34 cellular contexts compared by ENCODE assay signal in genomic region chr9:68827833-68828744, GRCh38.
"Had no signal": no experiment of that assay in that cellular context is flagged by ENCODE, and none has a peak within 500 bp of the region (broad histone marks: within the 10 kb centered on the region; RNA-seq: fewer than 3 reads in every experiment).

No MANE protein-coding gene starts in this region.

- H3K27ac ChIP-seq: KMS-11, Peyer's patch, SJSA1 had no signal

- H3K4me1 ChIP-seq: Peyer's patch, SJSA1 had no signal

- H3K36me3 ChIP-seq: Peyer's patch, SJSA1 had no signal

- H3K4me2 ChIP-seq: KMS-11, SK-N-SH had no signal

- H3K4me1 Mint-ChIP-seq: activated CD4-positive, alpha-beta T cell treated with anti-CD3 and anti-CD28 coated beads, Interleukin-2, amount 10 ng/mL, durations not matched to agents 7 days and 5 days; activated naive CD8-positive, alpha-beta T cell treated with anti-CD3 and anti-CD28 coated beads, Interleukin-2, amount 50 U/mL, for 24 hours had no signal

- H3K27me3 ChIP-seq: Peyer's patch had no signal

- H3K27ac Mint-ChIP-seq: activated CD4-positive, alpha-beta T cell treated with anti-CD3 and anti-CD28 coated beads, Interleukin-2, amount 10 ng/mL, durations not matched to agents 7 days and 5 days; activated naive CD4-positive, alpha-beta T cell treated with anti-CD3 and anti-CD28 coated beads for 36 hours; activated naive CD4-positive, alpha-beta T cell treated with anti-CD3 and anti-CD28 coated beads, Interleukin-2, amount 50 U/mL, for 72 hours; activated naive CD8-positive, alpha-beta T cell treated with anti-CD3 and anti-CD28 coated beads, Interleukin-2, amount 50 U/mL, for 24 hours; activated T-helper 1 cell treated with anti-CD3 and anti-CD28 coated beads, Interleukin-12 subunit alpha, Interleukin-12 subunit beta, Interleukin-2, Interleukin-4 antibody, amounts not matched to agents 30 ng/mL and 10 ng/mL and 1 ng/mL, durations not matched to agents 14 hours and 24 hours and 36 hours; T-helper 1 cell treated with Interleukin-12 subunit alpha and Interleukin-12 subunit beta and Interleukin-4 antibody, amounts not matched to agents 30 μg/mL and 1 μg/mL, for 36 hours; T-helper 2 cell treated with Interferon-gamma antibody and Interleukin-4, amounts not matched to agents 5 μg/mL and 100 μg/mL, for 36 hours had no signal

- DNase-seq: activated CD4-positive, alpha-beta T cell treated with anti-CD3 and anti-CD28 coated beads, Interleukin-2, amount 10 ng/mL, durations not matched to agents 7 days and 5 days; activated CD4-positive, alpha-beta T cell treated with anti-CD3 and anti-CD28 coated beads, Interleukin-2, amount 50 U/mL, for 48 hours; activated CD8-positive, alpha-beta memory T cell treated with anti-CD3 and anti-CD28 coated beads, Interleukin-2, amount 50 U/mL, for 4 hours; activated gamma-delta T cell treated with Interleukin-2 at 50 U/mL for 16 hours; activated naive CD4-positive, alpha-beta T cell treated with anti-CD3 and anti-CD28 coated beads for 36 hours; activated naive CD8-positive, alpha-beta T cell treated with anti-CD3 and anti-CD28 coated beads, Interleukin-2, amount 50 U/mL, for 24 hours; activated T-cell treated with anti-CD3 and anti-CD28 coated beads for 4 hours; activated T-cell treated with anti-CD3 and anti-CD28 coated beads, Interleukin-2, amount 50 U/mL, for 4 hours; anterior cingulate cortex; central memory CD4-positive, alpha-beta T cell; NCI-H1105; NCI-H1417 treated with DMSO at 0.1 percent for 48 hours; NCI-H187 treated with DMSO at 0.1 percent for 48 hours; NCI-H2081; NCI-H2171 treated with DMSO at 0.1 percent for 48 hours; NCI-H2227 treated with DMSO at 0.1 percent for 48 hours; NCI-H446; NCI-H510A treated with DMSO at 0.1 percent for 48 hours; NCI-H526 treated with DMSO at 0.1 percent for 48 hours; NK-92 treated with Interleukin-12 subunit alpha and Interleukin-12 subunit beta, amount 100 ng/mL, for 24 hours; PC-3; Peyer's patch; RPMI8226; SHP77 treated with DMSO at 0.1 percent for 48 hours; SK-N-SH had no signal

- H3K9me3 Mint-ChIP-seq: activated CD4-positive, alpha-beta T cell treated with anti-CD3 and anti-CD28 coated beads, Interleukin-2, amount 10 ng/mL, durations not matched to agents 7 days and 5 days; activated naive CD4-positive, alpha-beta T cell treated with anti-CD3 and anti-CD28 coated beads for 36 hours; activated naive CD4-positive, alpha-beta T cell treated with anti-CD3 and anti-CD28 coated beads, Interleukin-2, amount 50 U/mL, for 72 hours; activated naive CD8-positive, alpha-beta T cell treated with anti-CD3 and anti-CD28 coated beads, Interleukin-2, amount 50 U/mL, for 24 hours; activated T-cell treated with anti-CD3 and anti-CD28 coated beads, Interleukin-2, amount 50 U/mL, for 4 hours; activated T-helper 1 cell treated with anti-CD3 and anti-CD28 coated beads, Interleukin-12 subunit alpha, Interleukin-12 subunit beta, Interleukin-2, Interleukin-4 antibody, amounts not matched to agents 30 ng/mL and 10 ng/mL and 1 ng/mL, durations not matched to agents 14 hours and 24 hours and 36 hours; T-helper 1 cell treated with Interleukin-12 subunit alpha and Interleukin-12 subunit beta and Interleukin-4 antibody, amounts not matched to agents 30 μg/mL and 1 μg/mL, for 36 hours; T-helper 2 cell treated with Interferon-gamma antibody and Interleukin-4, amounts not matched to agents 5 μg/mL and 100 μg/mL, for 36 hours had no signal

- H3K9ac ChIP-seq: KMS-11, SK-N-SH had no signal

- H3K36me3 Mint-ChIP-seq: activated naive CD4-positive, alpha-beta T cell treated with anti-CD3 and anti-CD28 coated beads, Interleukin-2, amount 50 U/mL, for 72 hours; brain had no signal

- H3K9me2 ChIP-seq: SK-N-SH had no signal

- FAIRE-seq: bronchial epithelial cell, TTC549 had no signal

- H3K4me3 ChIP-seq: Peyer's patch, SJSA1 had no signal

- ATAC-seq: activated naive CD4-positive, alpha-beta T cell treated with anti-CD3 and anti-CD28 coated beads, Interleukin-2, amount 50 U/mL, for 72 hours; activated naive CD8-positive, alpha-beta T cell treated with anti-CD3 and anti-CD28 coated beads, Interleukin-2, amount 50 U/mL, for 24 hours; activated T-cell treated with anti-CD3 and anti-CD28 coated beads, Interleukin-2, amount 50 U/mL, for 4 hours; PC-3 had no signal

- H3K9me3 ChIP-seq: Peyer's patch, SJSA1, SK-N-SH had no signal

- H3K4me3 Mint-ChIP-seq: activated CD4-positive, alpha-beta T cell treated with anti-CD3 and anti-CD28 coated beads, Interleukin-2, amount 10 ng/mL, durations not matched to agents 7 days and 5 days; activated naive CD4-positive, alpha-beta T cell treated with anti-CD3 and anti-CD28 coated beads for 36 hours; activated naive CD8-positive, alpha-beta T cell treated with anti-CD3 and anti-CD28 coated beads, Interleukin-2, amount 50 U/mL, for 24 hours; activated T-cell treated with anti-CD3 and anti-CD28 coated beads, Interleukin-2, amount 50 U/mL, for 4 hours; activated T-helper 1 cell treated with anti-CD3 and anti-CD28 coated beads, Interleukin-12 subunit alpha, Interleukin-12 subunit beta, Interleukin-2, Interleukin-4 antibody, amounts not matched to agents 30 ng/mL and 10 ng/mL and 1 ng/mL, durations not matched to agents 14 hours and 24 hours and 36 hours; brain; T-helper 1 cell treated with Interleukin-12 subunit alpha and Interleukin-12 subunit beta and Interleukin-4 antibody, amounts not matched to agents 30 μg/mL and 1 μg/mL, for 36 hours; T-helper 2 cell treated with Interferon-gamma antibody and Interleukin-4, amounts not matched to agents 5 μg/mL and 100 μg/mL, for 36 hours had no signal
